In the genomic region with DNA sequence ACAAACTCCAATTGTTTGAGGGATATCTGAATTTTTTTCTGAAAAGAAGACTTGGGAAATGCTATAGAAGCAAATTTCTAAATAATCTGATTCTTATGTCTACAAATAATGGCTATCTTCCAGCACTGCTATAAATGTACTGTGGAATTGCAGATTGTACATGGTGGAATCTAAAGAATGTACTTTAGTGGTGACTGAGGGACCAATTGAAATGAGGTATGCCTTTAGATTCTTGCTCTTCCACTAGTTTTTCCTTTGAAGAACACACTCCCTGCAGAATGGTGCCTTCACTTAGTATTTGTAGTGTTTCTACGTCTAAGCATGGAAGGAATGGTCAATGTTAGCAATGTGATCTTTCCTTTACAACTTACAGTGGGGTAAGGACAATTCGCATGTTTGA, we compare ENCODE assay signal across 26 cellular contexts. TPM values are rescaled to one million over a fixed set of nuclear protein-coding genes. Genes with fewer than 3 reads are reported as not detected.
DNase-seq lines count a peak whose midpoint lies in the region; ATAC-seq, FAIRE-seq and TF ChIP-seq lines count a peak whose summit lies in the region.
"Had no signal": no experiment of that assay in that cellular context is flagged by ENCODE, and none has a peak within 500 bp of the region (broad histone marks: within the 10 kb centered on the region; RNA-seq: fewer than 3 reads in every experiment).

No MANE protein-coding gene starts in this region.

- TF ChIP-seq POLR2A in H54 (IDR thresholded peaks at IDR 0.05; ENCODE audit: low read depth, low read length): no peak

- no peak for ATAC-seq in stimulated activated effector memory CD8-positive, alpha-beta T cell treated with anti-CD3 and anti-CD28 coated beads, Interleukin-12 subunit alpha, Interleukin-12 subunit beta, amount 100 ng/mL, for 72 hours
- ATAC-seq in T-helper 17 cell (no peak), GM19351 (IDR thresholded peaks at IDR 0.05; ENCODE audit: unreplicated experiment) (no peak)
- ATAC-seq: SK-N-SH treated with all-trans-retinoic acid at 6 μM for 48 hours had no signal

- peak; percentile 15 for FAIRE-seq in H54 (lab: Jason Lieb, UNC)
- FAIRE-seq in RCC 7860 (lab: Jason Lieb, UNC): no peak
- FAIRE-seq: GM12892, GM18507 had no signal

- no peaks in the 10 kb centered on the region for H3K9me3 ChIP-seq in T-helper 17 cell (ENCODE audit: control insufficient read depth, low read length, poor library complexity, severe bottlenecking)

- in situ Hi-C loops in ACHN (cut with HindIII; ENCODE audit: low pct_ligation_motif_present, low pct_unique_long_range_greater_than_20kb, low sequenced_read_pairs): no loop called here

- no peaks in the 10 kb centered on the region for H3K36me3 Mint-ChIP-seq in stimulated activated effector memory CD8-positive, alpha-beta T cell treated with anti-CD3 and anti-CD28 coated beads, Interleukin-12 subunit alpha, Interleukin-12 subunit beta, amount 100 ng/mL, for 72 hours
- H3K36me3 Mint-ChIP-seq in T-helper 17 cell (ENCODE audit: low read depth): no peaks in the 10 kb centered on the region

- no peak overlapping the region for H3K4me3 Mint-ChIP-seq in stimulated activated effector memory CD8-positive, alpha-beta T cell treated with anti-CD3 and anti-CD28 coated beads, Interleukin-12 subunit alpha, Interleukin-12 subunit beta, amount 100 ng/mL, for 72 hours
- no peak overlapping the region for H3K4me3 Mint-ChIP-seq in T-helper 17 cell
- H3K4me3 Mint-ChIP-seq: B cell; CD4-positive, CD25-positive, alpha-beta regulatory T cell had no signal

- H3K4me1 Mint-ChIP-seq in stimulated activated effector memory CD8-positive, alpha-beta T cell treated with anti-CD3 and anti-CD28 coated beads, Interleukin-12 subunit alpha, Interleukin-12 subunit beta, amount 100 ng/mL, for 72 hours: no peaks in the 10 kb centered on the region
- no peaks in the 10 kb centered on the region for H3K4me1 Mint-ChIP-seq in T-helper 17 cell
- H3K4me1 Mint-ChIP-seq: B cell; CD4-positive, CD25-positive, alpha-beta regulatory T cell had no signal

- peaks cover 11% of the 10 kb centered on the region for H3K9me3 Mint-ChIP-seq in stimulated activated effector memory CD8-positive, alpha-beta T cell treated with anti-CD3 and anti-CD28 coated beads, Interleukin-12 subunit alpha, Interleukin-12 subunit beta, amount 100 ng/mL, for 72 hours

- no peaks in the 10 kb centered on the region for H3K27me3 Mint-ChIP-seq in T-helper 17 cell
- H3K27me3 Mint-ChIP-seq: B cell had no signal

- peak; percentile 24 for DNase-seq in ACHN
- DNase-seq in H54 (ENCODE audit: insufficient read length, low spot score): no peak
- DNase-seq in SW480 (ENCODE audit: low spot score): peak; percentile 17
- peak; percentile 43 for DNase-seq in iris pigment epithelial cell (ENCODE audit: low read depth)
- DNase-seq in stimulated activated effector memory CD8-positive, alpha-beta T cell treated with anti-CD3 and anti-CD28 coated beads, Interleukin-12 subunit alpha, Interleukin-12 subunit beta, amount 100 ng/mL, for 72 hours (ENCODE audit: low spot score in 2 of 2): no peak
- no peak for DNase-seq in RCC 7860 (ENCODE audit: low spot score)
- DNase-seq in T-helper 17 cell: no peak
- DNase-seq: CD4-positive, CD25-positive, alpha-beta regulatory T cell; COR-L47; DMS 273 treated with DMSO at 0.1 percent for 48 hours; GF-D8; GOT3; NCI-H1417 treated with DMSO at 0.1 percent for 48 hours; NCI-H1930; NCI-H446 treated with DMSO at 0.1 percent for 48 hours; NCI-H774; OCI-M1; RPMI8226; SHP77 treated with DMSO at 0.1 percent for 48 hours had no signal

- H3K27ac Mint-ChIP-seq in stimulated activated effector memory CD8-positive, alpha-beta T cell treated with anti-CD3 and anti-CD28 coated beads, Interleukin-12 subunit alpha, Interleukin-12 subunit beta, amount 100 ng/mL, for 72 hours: no peak overlapping the region
- no peak overlapping the region for H3K27ac Mint-ChIP-seq in T-helper 17 cell
- H3K27ac Mint-ChIP-seq: B cell; CD4-positive, CD25-positive, alpha-beta regulatory T cell had no signal

RNA-seq across cellular contexts. Expression of a gene that starts 11.7 kb away (rescaled TPM):
- not detected for total RNA-seq in T-helper 17 cell
- total RNA-seq: B cell; CD4-positive, CD25-positive, alpha-beta regulatory T cell; HT1080; MCF 10A had no signal

RNA-seq across cellular contexts. Expression of a gene that starts 52.5 kb away (rescaled TPM):
- not detected for total RNA-seq in T-helper 17 cell
- total RNA-seq: B cell; CD4-positive, CD25-positive, alpha-beta regulatory T cell; HT1080; MCF 10A had no signal

Comparison
In these comparisons a context has a peak if more than half of its experiments do, and no peak if none do; other contexts are left out.
1. DNase-seq: peak in ACHN (single experiment), SW480 (single experiment) and iris pigment epithelial cell (single experiment); none in H54 (single experiment), stimulated activated effector memory CD8-positive, alpha-beta T cell treated with anti-CD3 and anti-CD28 coated beads, Interleukin-12 subunit alpha, Interleukin-12 subunit beta, amount 100 ng/mL, for 72 hours (0 of 2), RCC 7860 (single experiment) and T-helper 17 cell (0 of 3).